In genomic region chr16:1870365-1871082, GRCh38 we compare ENCODE assay signal across 1 cellular context.
TF ChIP-seq lines count a peak whose summit lies in the region.

No MANE protein-coding gene starts in this region.

TF ChIP-seq in HEK293, 187 proteins besides CTCF, POLR2A, EP300 and RAD21 (continued from another document):
- TF ChIP-seq ZNF639 (tag by site-specific recombination; IDR thresholded peaks at IDR 0.05) (0 out of 2 replicates have a peak, but pooled peaks have one; percentile 25), ZNF24 (tag by site-specific recombination; IDR thresholded peaks at IDR 0.05) (peak; percentile 89), ZNF791 (tag by site-specific recombination; IDR thresholded peaks at IDR 0.05) (no peak), HOXA7 (CRISPR knock-in tag; IDR thresholded peaks at IDR 0.05; ENCODE audit: borderline replicate concordance) (no peak), ZNF121 (tag by site-specific recombination; IDR thresholded peaks at IDR 0.05) (no peak), ZFHX2 (tag by site-specific recombination; conservative IDR thresholded peaks at IDR 0.05) (0 out of 2 replicates have a peak, but pooled peaks have one; percentile 3), ZNF26 (tag by site-specific recombination; IDR thresholded peaks at IDR 0.05) (no peak), ZBTB17 (tag by site-specific recombination; IDR thresholded peaks at IDR 0.05) (peak; percentile 31)
- TF ChIP-seq, protein P1, sequence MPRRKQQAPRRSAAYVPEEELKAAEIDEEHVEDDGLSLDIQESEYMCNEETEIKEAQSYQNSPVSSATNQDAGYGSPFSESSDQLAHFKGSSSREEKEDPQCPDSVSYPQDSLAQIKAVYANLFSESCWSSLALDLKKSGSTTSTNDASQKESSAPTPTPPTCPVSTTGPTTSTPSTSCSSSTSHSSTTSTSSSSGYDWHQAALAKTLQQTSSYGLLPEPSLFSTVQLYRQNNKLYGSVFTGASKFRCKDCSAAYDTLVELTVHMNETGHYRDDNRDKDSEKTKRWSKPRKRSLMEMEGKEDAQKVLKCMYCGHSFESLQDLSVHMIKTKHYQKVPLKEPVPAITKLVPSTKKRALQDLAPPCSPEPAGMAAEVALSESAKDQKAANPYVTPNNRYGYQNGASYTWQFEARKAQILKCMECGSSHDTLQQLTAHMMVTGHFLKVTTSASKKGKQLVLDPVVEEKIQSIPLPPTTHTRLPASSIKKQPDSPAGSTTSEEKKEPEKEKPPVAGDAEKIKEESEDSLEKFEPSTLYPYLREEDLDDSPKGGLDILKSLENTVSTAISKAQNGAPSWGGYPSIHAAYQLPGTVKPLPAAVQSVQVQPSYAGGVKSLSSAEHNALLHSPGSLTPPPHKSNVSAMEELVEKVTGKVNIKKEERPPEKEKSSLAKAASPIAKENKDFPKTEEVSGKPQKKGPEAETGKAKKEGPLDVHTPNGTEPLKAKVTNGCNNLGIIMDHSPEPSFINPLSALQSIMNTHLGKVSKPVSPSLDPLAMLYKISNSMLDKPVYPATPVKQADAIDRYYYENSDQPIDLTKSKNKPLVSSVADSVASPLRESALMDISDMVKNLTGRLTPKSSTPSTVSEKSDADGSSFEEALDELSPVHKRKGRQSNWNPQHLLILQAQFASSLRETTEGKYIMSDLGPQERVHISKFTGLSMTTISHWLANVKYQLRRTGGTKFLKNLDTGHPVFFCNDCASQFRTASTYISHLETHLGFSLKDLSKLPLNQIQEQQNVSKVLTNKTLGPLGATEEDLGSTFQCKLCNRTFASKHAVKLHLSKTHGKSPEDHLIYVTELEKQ (tag by site-specific recombination; IDR thresholded peaks at IDR 0.05; ENCODE audit: borderline replicate concordance) = no peak
